Comparison of ENCODE assay signal across 8 cellular contexts in genomic region chr6:28789553-28790083, GRCh38.
DNase-seq lines count a peak whose midpoint lies in the region; ATAC-seq, FAIRE-seq and TF ChIP-seq lines count a peak whose summit lies in the region.

No MANE protein-coding gene starts in this region.

- POLR2A ChIA-PET in K562 (lab: Yijun Ruan, JAX): interaction anchor here (0.6 to 2.2 kb wide), 19 partner anchors 12 to 235 kb away, joined by 3 to 13 read pairs (median 3); no protein-coding TSS in a partner anchor
- POLR2A ChIA-PET in naive thymus-derived CD4-positive, alpha-beta T cell (lab: Charles Lee): no interaction called here

- TF ChIP-seq EP300 in K562 (IDR thresholded peaks at IDR 0.05; ENCODE audit: low read length): peak; percentile 65

- peaks cover 9 to 10% of the 10 kb centered on the region in 2 experiments; a peak in 4 of 5 replicates for H3K4me1 ChIP-seq in K562 (replicated peaks in 1 of 2; ENCODE audit: control insufficient read depth in 2 of 2, insufficient read depth in 2 of 2, low read length in 2 of 2)
- H3K4me1 ChIP-seq in naive thymus-derived CD4-positive, alpha-beta T cell (ENCODE audit: control insufficient read depth in 2 of 2, insufficient read depth in 2 of 2, low read length in 2 of 2): no peaks in the 10 kb centered on the region

- BruUV-seq in K562 (replicated peaks; lab: Mats Ljungman, UMichigan): no TSS peak

- peak in 1 of 2 experiments; percentile 21; a peak in 2 of 4 replicates for TF ChIP-seq RAD21 in K562 (CRISPR knock-in tag; conservative IDR thresholded peaks at IDR 0.05 in 1 of 2, IDR thresholded peaks at IDR 0.05 in 1 of 2)

- ATAC-seq in K562 (peak; percentile 78), HG02981 (IDR thresholded peaks at IDR 0.05; ENCODE audit: unreplicated experiment) (no peak), HG03159 (IDR thresholded peaks at IDR 0.05; ENCODE audit: unreplicated experiment) (no peak)
- ATAC-seq in naive thymus-derived CD4-positive, alpha-beta T cell: no peak

- H3K4me1 Mint-ChIP-seq in naive thymus-derived CD4-positive, alpha-beta T cell: peaks cover 4 to 21% (median 12%) of the 10 kb centered on the region in 7 donors

- no peaks in the 10 kb centered on the region for H3K9me3 ChIP-seq in K562 (replicated peaks; ENCODE audit: control insufficient read depth, insufficient read depth, low read depth, low read length)
- peaks cover 0 to 12% (median 0%) of the 10 kb centered on the region in 3 experiments for H3K9me3 ChIP-seq in naive thymus-derived CD4-positive, alpha-beta T cell (ENCODE audit: control insufficient read depth in 2 of 3, low read length in 3 of 3)

- under 1% methylated on average over 20 of the region's 20 CpGs for WGBS in K562 (ENCODE audit: insufficient coverage, low coverage, missing lambda C conversion rate)

- H3K36me3 ChIP-seq in K562 (ENCODE audit: control insufficient read depth, insufficient read depth, low read length): no peaks in the 10 kb centered on the region
- no peaks in the 10 kb centered on the region for H3K36me3 ChIP-seq in naive thymus-derived CD4-positive, alpha-beta T cell (ENCODE audit: control insufficient read depth in 2 of 3, insufficient read depth in 3 of 3, low read length in 3 of 3)

- FAIRE-seq in K562 (lab: Jason Lieb, UNC): peak; percentile 70

- H2AFZ ChIP-seq in K562 (ENCODE audit: low read depth, low read length): peak overlapping the region; percentile 83

- peak overlapping the region in 8 of 10 donors; percentile 25 to 60 (median 48) for H3K4me3 Mint-ChIP-seq in naive thymus-derived CD4-positive, alpha-beta T cell

- H3K79me2 ChIP-seq in K562 (ENCODE audit: control insufficient read depth, insufficient read depth, low read length): no peaks in the 10 kb centered on the region

- H3K27me3 Mint-ChIP-seq in naive thymus-derived CD4-positive, alpha-beta T cell: peaks cover 89 to 97% (median 93%) of the 10 kb centered on the region in 5 donors

- TF ChIP-seq CTCF in 22Rv1 (IDR thresholded peaks at IDR 0.05): no peak
- no peak for TF ChIP-seq CTCF in GM10266 (IDR thresholded peaks at IDR 0.05; ENCODE audit: control insufficient read depth, insufficient read depth, low read depth, missing control alignments)
- TF ChIP-seq CTCF in K562 (IDR thresholded peaks at IDR 0.05 in 2 of 3, conservative IDR thresholded peaks at IDR 0.05 in 1 of 3; ENCODE audit: insufficient read depth in 2 of 3, low read depth in 1 of 3, low read length in 3 of 3): no peak

- H3K27me3 ChIP-seq in K562 (ENCODE audit: control insufficient read depth in 2 of 2, insufficient read depth in 2 of 2, low read length in 2 of 2): no peaks in the 10 kb centered on the region
- peaks cover 11 to 46% of the 10 kb centered on the region in 2 donors for H3K27me3 ChIP-seq in naive thymus-derived CD4-positive, alpha-beta T cell (ENCODE audit: control insufficient read depth in 2 of 2, insufficient read depth in 2 of 2, low read length in 2 of 2)

- H3K4me3 ChIP-seq in K562: peak overlapping the region; percentile 66
- H3K4me3 ChIP-seq in naive thymus-derived CD4-positive, alpha-beta T cell (ENCODE audit: low read length): no peak overlapping the region

- peak overlapping the region; percentile 93 for H3K4me2 ChIP-seq in K562 (ENCODE audit: insufficient read depth, low read length)

- in situ Hi-C loops in K562 (cut with MboI): no loop called here

- H3K9me1 ChIP-seq in K562 (ENCODE audit: control insufficient read depth, insufficient read depth, low read length): no peaks in the 10 kb centered on the region

- peak overlapping the region in 6 of 9 donors; percentile 37 to 73 (median 50) for H3K27ac Mint-ChIP-seq in naive thymus-derived CD4-positive, alpha-beta T cell

- peaks cover 5 to 46% (median 8%) of the 10 kb centered on the region in 5 donors for H3K36me3 Mint-ChIP-seq in naive thymus-derived CD4-positive, alpha-beta T cell

- intact Hi-C loops in K562 (cut with micrococcal nuclease): loop anchor here (1.0 to 2.0 kb wide), 3 partner anchors 17 to 21 kb away; no protein-coding TSS in a partner anchor
- intact Hi-C loops in naive thymus-derived CD4-positive, alpha-beta T cell (cut with micrococcal nuclease): loop anchor here in 1 of 2 donors (10.0 kb wide), 2 partner anchors 155 to 1495 kb away; no protein-coding TSS in a partner anchor

- H3K9me3 Mint-ChIP-seq in naive thymus-derived CD4-positive, alpha-beta T cell: peaks cover 0 to 96% (median 44%) of the 10 kb centered on the region in 11 donors

- H4K20me1 ChIP-seq in K562 (replicated peaks; ENCODE audit: control insufficient read depth, insufficient read depth, low read length): no peaks in the 10 kb centered on the region

- H3K9ac ChIP-seq in K562 (ENCODE audit: insufficient read depth in 1 of 2, low read depth in 2 of 2, low read length in 2 of 2): peak overlapping the region; percentile 79 to 84

- H3K27ac ChIP-seq in 22Rv1 (peak overlapping the region; percentile 66), K562 (ENCODE audit: extremely low read depth, low read depth, low read length) (peak overlapping the region; percentile 83)
- no peak overlapping the region for H3K27ac ChIP-seq in naive thymus-derived CD4-positive, alpha-beta T cell (ENCODE audit: low read depth, low read length)

- DNase-seq in GM10266 (ENCODE audit: extremely low spot score) (peak; percentile 11), NOMO-1 treated with dmso at 0.1 percent for 144 hours (lab: John Stamatoyannopoulos, UW; ENCODE audit: unreplicated experiment) (peak; percentile 41), K562 (ENCODE audit: extremely low read depth in 1 of 4, low spot score in 3 of 4) (peak; percentile 62 to 91 (median 63)), NCI-H1436 treated with DMSO at 0.1 percent for 48 hours (lab: John Stamatoyannopoulos, UW) (no peak)
- no peak for DNase-seq in naive thymus-derived CD4-positive, alpha-beta T cell

- CTCF ChIA-PET in K562 (lab: Yijun Ruan, JAX; ENCODE audit: low intra/inter-chr PET ratio): interaction anchor here (0.7 to 0.8 kb wide), 2 partner anchors 17 to 104 kb away, joined by 3 read pairs; no protein-coding TSS in a partner anchor
- CTCF ChIA-PET in naive thymus-derived CD4-positive, alpha-beta T cell (lab: Charles Lee): no interaction called here

- no peak for TF ChIP-seq POLR2A in K562 (conservative IDR thresholded peaks at IDR 0.05)

TF ChIP-seq in K562, 482 proteins besides CTCF, POLR2A, EP300 and RAD21 (continues in another document):
- TF ChIP-seq ZNF589 (CRISPR knock-in tag; IDR thresholded peaks at IDR 0.05; ENCODE audit: low read depth) (peak; percentile 33; the same call in 1 of the 2 replicates), CGGBP1 (CRISPR knock-in tag; IDR thresholded peaks at IDR 0.05) (no peak), CBX2 (IDR thresholded peaks at IDR 0.05; ENCODE audit: insufficient read depth, low read length, poor library complexity, severe bottlenecking) (no peak), ZNF134 (CRISPR knock-in tag; conservative IDR thresholded peaks at IDR 0.05) (no peak), HNRNPH1 (optimal IDR thresholded peaks at IDR 0.05; ENCODE audit: low read depth, low read length) (no peak), ZKSCAN8 (CRISPR knock-in tag; IDR thresholded peaks at IDR 0.05) (no peak), ILK (tag; IDR thresholded peaks at IDR 0.05; ENCODE audit: borderline replicate concordance, low read depth) (no peak), ZNF3 (CRISPR knock-in tag; IDR thresholded peaks at IDR 0.05) (no peak), TBP (optimal IDR thresholded peaks at IDR 0.05; ENCODE audit: low read depth, low read length) (peak; percentile 99), MCM7 (IDR thresholded peaks at IDR 0.05) (no peak), JUND (IDR thresholded peaks at IDR 0.05; ENCODE audit: borderline replicate concordance, low read depth, low read length) (peak; percentile 55), JUND (tag; IDR thresholded peaks at IDR 0.05; ENCODE audit: borderline replicate concordance, low read depth, low read length) (peak; percentile 17; the same call in 1 of the 3 replicates), ZNF668 (CRISPR knock-in tag; IDR thresholded peaks at IDR 0.05) (no peak), ZBTB17 (CRISPR knock-in tag; IDR thresholded peaks at IDR 0.05) (no peak), MAX (CRISPR knock-in tag; IDR thresholded peaks at IDR 0.05) (peak; percentile 46; the same call in 1 of the 2 replicates), SETDB1 (IDR thresholded peaks at IDR 0.05; ENCODE audit: low read length) (no peak), RFX1 (IDR thresholded peaks at IDR 0.05) (no peak), FOXA1 (IDR thresholded peaks at IDR 0.05; ENCODE audit: borderline replicate concordance) (no peak)
- TF ChIP-seq, protein P1, sequence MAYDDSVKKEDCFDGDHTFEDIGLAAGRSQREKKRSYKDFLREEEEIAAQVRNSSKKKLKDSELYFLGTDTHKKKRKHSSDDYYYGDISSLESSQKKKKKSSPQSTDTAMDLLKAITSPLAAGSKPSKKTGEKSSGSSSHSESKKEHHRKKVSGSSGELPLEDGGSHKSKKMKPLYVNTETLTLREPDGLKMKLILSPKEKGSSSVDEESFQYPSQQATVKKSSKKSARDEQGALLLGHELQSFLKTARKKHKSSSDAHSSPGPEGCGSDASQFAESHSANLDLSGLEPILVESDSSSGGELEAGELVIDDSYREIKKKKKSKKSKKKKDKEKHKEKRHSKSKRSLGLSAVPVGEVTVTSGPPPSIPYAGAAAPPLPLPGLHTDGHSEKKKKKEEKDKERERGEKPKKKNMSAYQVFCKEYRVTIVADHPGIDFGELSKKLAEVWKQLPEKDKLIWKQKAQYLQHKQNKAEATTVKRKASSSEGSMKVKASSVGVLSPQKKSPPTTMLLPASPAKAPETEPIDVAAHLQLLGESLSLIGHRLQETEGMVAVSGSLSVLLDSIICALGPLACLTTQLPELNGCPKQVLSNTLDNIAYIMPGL (CRISPR knock-in tag; IDR thresholded peaks at IDR 0.05): peak; percentile 78
- TF ChIP-seq, protein P2, sequence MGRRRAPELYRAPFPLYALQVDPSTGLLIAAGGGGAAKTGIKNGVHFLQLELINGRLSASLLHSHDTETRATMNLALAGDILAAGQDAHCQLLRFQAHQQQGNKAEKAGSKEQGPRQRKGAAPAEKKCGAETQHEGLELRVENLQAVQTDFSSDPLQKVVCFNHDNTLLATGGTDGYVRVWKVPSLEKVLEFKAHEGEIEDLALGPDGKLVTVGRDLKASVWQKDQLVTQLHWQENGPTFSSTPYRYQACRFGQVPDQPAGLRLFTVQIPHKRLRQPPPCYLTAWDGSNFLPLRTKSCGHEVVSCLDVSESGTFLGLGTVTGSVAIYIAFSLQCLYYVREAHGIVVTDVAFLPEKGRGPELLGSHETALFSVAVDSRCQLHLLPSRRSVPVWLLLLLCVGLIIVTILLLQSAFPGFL (CRISPR knock-in tag; IDR thresholded peaks at IDR 0.05): no peak

Comparison
In these comparisons a context has a peak if more than half of its experiments do, and no peak if none do; other contexts are left out.
1. DNase-seq: peak in GM10266 (single experiment), NOMO-1 treated with dmso at 0.1 percent for 144 hours (single experiment) and K562 (4 of 4); none in naive thymus-derived CD4-positive, alpha-beta T cell (0 of 9) and NCI-H1436 treated with DMSO at 0.1 percent for 48 hours (single experiment).